In the genomic region with DNA sequence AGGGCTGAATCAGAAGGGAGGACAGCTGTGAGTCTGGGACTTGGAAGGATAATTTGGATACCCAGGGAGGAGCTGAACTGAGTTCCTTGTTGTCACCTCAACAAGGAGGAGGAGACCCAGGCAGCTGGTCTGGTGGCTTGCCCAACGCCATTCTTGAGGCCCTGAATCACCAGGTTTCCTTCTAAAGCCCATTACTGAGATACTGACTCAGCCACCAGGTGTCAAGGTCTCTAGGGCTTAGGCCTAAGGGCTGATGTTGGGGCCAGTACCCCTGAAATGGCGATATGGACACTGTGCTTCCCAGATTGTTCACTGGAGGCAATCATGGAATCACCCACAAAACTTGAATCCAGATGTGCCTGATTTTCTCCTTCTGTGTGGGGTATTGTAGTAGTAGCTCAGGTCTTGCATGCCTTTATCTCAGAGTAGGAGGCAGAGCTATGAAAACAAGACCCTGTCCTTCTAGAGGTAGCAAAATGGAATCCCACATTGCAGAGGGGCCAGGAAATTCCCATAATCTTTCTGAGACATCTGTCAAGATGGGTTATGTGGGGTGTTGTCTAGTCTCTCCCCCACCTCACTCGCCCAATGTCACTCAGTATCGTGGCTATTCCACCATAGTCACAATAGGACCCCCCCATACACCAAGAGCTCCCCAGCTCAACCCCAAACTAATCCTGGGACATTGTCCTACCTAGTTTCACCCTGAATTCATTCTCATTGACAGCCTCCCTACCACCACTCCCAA, we compare ENCODE assay signal across 13 cellular contexts. TPM values are rescaled to one million over a fixed set of nuclear protein-coding genes. Genes with fewer than 3 reads are reported as not detected.
DNase-seq lines count a peak whose midpoint lies in the region; TF ChIP-seq lines count a peak whose summit lies in the region.
"Had no signal": no experiment of that assay in that cellular context is flagged by ENCODE, and none has a peak within 500 bp of the region (broad histone marks: within the 10 kb centered on the region; RNA-seq: fewer than 3 reads in every experiment).

No MANE protein-coding gene starts in this region.

- no peak for TF ChIP-seq POLR2A in erythroblast (IDR thresholded peaks at IDR 0.05; ENCODE audit: low read length)

- no peak overlapping the region for H3K4me2 ChIP-seq in neuronal stem cell (ENCODE audit: insufficient read depth, low read length, poor library complexity, severe bottlenecking)
- H3K4me2 ChIP-seq in Karpas-422 (ENCODE audit: low read depth, low read length, poor library complexity, severe bottlenecking) = no peak overlapping the region

- H3K9me2 ChIP-seq in Karpas-422 (replicated peaks; ENCODE audit: insufficient read depth, low read length) = no peaks in the 10 kb centered on the region

- H3K36me3 Mint-ChIP-seq in T-helper 2 cell treated with Interferon-gamma antibody and Interleukin-4, amounts not matched to agents 5 μg/mL and 100 μg/mL, for 36 hours (ENCODE audit: low read depth) = peaks cover 2% of the 10 kb centered on the region
- peaks cover 17% of the 10 kb centered on the region for H3K36me3 Mint-ChIP-seq in activated T-cell treated with anti-CD3 and anti-CD28 coated beads, Interleukin-2, amount 50 U/mL, for 24 hours (ENCODE audit: low read depth)
- H3K36me3 Mint-ChIP-seq: natural killer cell had no signal

- H3K14ac ChIP-seq in neuronal stem cell (ENCODE audit: low read length) = no peak overlapping the region

- H3K36me3 ChIP-seq in NT2/D1 (ENCODE audit: insufficient read depth, insufficient read length, low read length) = peaks cover 6% of the 10 kb centered on the region
- no peaks in the 10 kb centered on the region for H3K36me3 ChIP-seq in neuronal stem cell (replicated peaks in 1 of 2; ENCODE audit: control insufficient read depth in 2 of 2, insufficient read depth in 2 of 2, low read length in 2 of 2)
- no peaks in the 10 kb centered on the region for H3K36me3 ChIP-seq in Karpas-422 (ENCODE audit: insufficient read depth, low read length)
- H3K36me3 ChIP-seq: tibial artery had no signal

- H3K9ac ChIP-seq in NT2/D1 (ENCODE audit: insufficient read length, low read depth) (peak overlapping the region; percentile 23), neuronal stem cell (ENCODE audit: low read depth, low read length, poor library complexity) (no peak overlapping the region), Karpas-422 (ENCODE audit: low read length) (no peak overlapping the region)

- no peak overlapping the region for H3K4ac ChIP-seq in neuronal stem cell (ENCODE audit: low read length)

- DNase-seq in T-helper 2 cell treated with Interferon-gamma antibody and Interleukin-4, amounts not matched to agents 5 μg/mL and 100 μg/mL, for 36 hours (ENCODE audit: low spot score) = no peak
- DNase-seq in T-helper 2 cell = no peak
- no peak for DNase-seq in NT2/D1 (ENCODE audit: low read depth, low spot score)
- peak; percentile 35 for DNase-seq in erythroblast (lab: John Stamatoyannopoulos, UW)
- no peak for DNase-seq in neuronal stem cell (ENCODE audit: low spot score)
- DNase-seq in activated T-cell treated with anti-CD3 and anti-CD28 coated beads, Interleukin-2, amount 50 U/mL, for 24 hours = no peak
- DNase-seq in Karpas-422 = no peak
- no peak for DNase-seq in NCI-H446 treated with DMSO at 0.1 percent for 48 hours (lab: John Stamatoyannopoulos, UW)
- DNase-seq: activated B cell treated with CpG ODN at 0.5 μM for 24 hours; activated T-cell treated with anti-CD3 and anti-CD28 coated beads, Interleukin-2, amount 50 U/mL, for 48 hours; natural killer cell; Right ventricle myocardium superior; tibial artery had no signal

- H3K9me3 ChIP-seq in NT2/D1 (ENCODE audit: insufficient read depth, low read length) (no peaks in the 10 kb centered on the region), neuronal stem cell (replicated peaks in 1 of 2; ENCODE audit: control insufficient read depth in 2 of 2, insufficient read depth in 1 of 2, low read depth in 1 of 2, low read length in 2 of 2) (no peaks in the 10 kb centered on the region), Karpas-422 (ENCODE audit: low read length) (no peaks in the 10 kb centered on the region)
- H3K9me3 ChIP-seq: tibial artery had no signal

- no peak overlapping the region for H2AFZ ChIP-seq in neuronal stem cell (ENCODE audit: low read length)
- no peak overlapping the region for H2AFZ ChIP-seq in Karpas-422 (ENCODE audit: low read length)

- peaks cover 16% of the 10 kb centered on the region for H3K4me1 ChIP-seq in NT2/D1 (ENCODE audit: insufficient read depth, insufficient read length)
- peaks cover 6 to 16% of the 10 kb centered on the region in 2 donors for H3K4me1 ChIP-seq in neuronal stem cell (ENCODE audit: control insufficient read depth in 2 of 2, insufficient read depth in 1 of 2, low read depth in 1 of 2, low read length in 2 of 2)
- H3K4me1 ChIP-seq in Karpas-422 (ENCODE audit: low read length) = peaks cover 36% of the 10 kb centered on the region

- peaks cover 2% of the 10 kb centered on the region for H3K79me1 ChIP-seq in neuronal stem cell (ENCODE audit: low read depth, low read length)

- peak overlapping the region; percentile 50 for H3K27ac Mint-ChIP-seq in T-helper 2 cell treated with Interferon-gamma antibody and Interleukin-4, amounts not matched to agents 5 μg/mL and 100 μg/mL, for 36 hours
- H3K27ac Mint-ChIP-seq in activated T-cell treated with anti-CD3 and anti-CD28 coated beads, Interleukin-2, amount 50 U/mL, for 24 hours = no peak overlapping the region

- no peak overlapping the region for H2BK5ac ChIP-seq in neuronal stem cell (ENCODE audit: low read length)

- no CpG with 5 or more reads among the region's 4 CpGs for WGBS in neuronal stem cell (ENCODE audit: extremely low coverage in 2 of 2, insufficient read length in 2 of 2, insufficient replicate concordance in 1 of 2), 2 donors

- peak overlapping the region; percentile 60 for H2AK5ac ChIP-seq in neuronal stem cell (ENCODE audit: low read depth, low read length)

- no peak overlapping the region for H3K18ac ChIP-seq in neuronal stem cell (ENCODE audit: low read length)

- peak overlapping the region; percentile 30 for H2BK15ac ChIP-seq in neuronal stem cell (ENCODE audit: low read length)

- H3K27ac ChIP-seq in neuronal stem cell (replicated peaks; ENCODE audit: low read length) = no peak overlapping the region
- no peak overlapping the region for H3K27ac ChIP-seq in Karpas-422 (ENCODE audit: low read length)
- H3K27ac ChIP-seq: tibial artery had no signal

- H3K79me2 ChIP-seq in Karpas-422 (ENCODE audit: low read length) = peaks cover 14% of the 10 kb centered on the region

- H2BK120ac ChIP-seq in neuronal stem cell (ENCODE audit: low read depth, low read length) = no peak overlapping the region

- peaks cover 17% of the 10 kb centered on the region for H3K4me1 Mint-ChIP-seq in T-helper 2 cell treated with Interferon-gamma antibody and Interleukin-4, amounts not matched to agents 5 μg/mL and 100 μg/mL, for 36 hours (ENCODE audit: low read depth)
- H3K4me1 Mint-ChIP-seq in activated T-cell treated with anti-CD3 and anti-CD28 coated beads, Interleukin-2, amount 50 U/mL, for 24 hours (ENCODE audit: low read depth) = peaks cover 19% of the 10 kb centered on the region

- no peak overlapping the region for H4K91ac ChIP-seq in neuronal stem cell (ENCODE audit: low read depth, low read length, poor library complexity)

- no peak overlapping the region for H2BK12ac ChIP-seq in neuronal stem cell (ENCODE audit: low read length)

- peaks cover 7% of the 10 kb centered on the region for H3K27me3 Mint-ChIP-seq in T-helper 2 cell treated with Interferon-gamma antibody and Interleukin-4, amounts not matched to agents 5 μg/mL and 100 μg/mL, for 36 hours (ENCODE audit: low read depth)
- H3K27me3 Mint-ChIP-seq in activated T-cell treated with anti-CD3 and anti-CD28 coated beads, Interleukin-2, amount 50 U/mL, for 24 hours = no peaks in the 10 kb centered on the region

- no peaks in the 10 kb centered on the region for H3K9me3 Mint-ChIP-seq in T-helper 2 cell treated with Interferon-gamma antibody and Interleukin-4, amounts not matched to agents 5 μg/mL and 100 μg/mL, for 36 hours
- no peaks in the 10 kb centered on the region for H3K9me3 Mint-ChIP-seq in activated T-cell treated with anti-CD3 and anti-CD28 coated beads, Interleukin-2, amount 50 U/mL, for 24 hours
- H3K9me3 Mint-ChIP-seq: activated B cell treated with CpG ODN at 0.5 μM for 24 hours, natural killer cell had no signal

- H4K20me1 ChIP-seq in Karpas-422 (ENCODE audit: insufficient read depth, low read depth, low read length) = no peaks in the 10 kb centered on the region

- H4K8ac ChIP-seq in neuronal stem cell (ENCODE audit: low read depth, low read length) = no peak overlapping the region

- H3K27me3 ChIP-seq in NT2/D1 (ENCODE audit: insufficient read depth, insufficient read length) (no peaks in the 10 kb centered on the region), neuronal stem cell (ENCODE audit: control insufficient read depth in 3 of 3, insufficient read depth in 3 of 3, low read depth in 1 of 3, low read length in 3 of 3) (no peaks in the 10 kb centered on the region), Karpas-422 (ENCODE audit: low read length) (no peaks in the 10 kb centered on the region)

- H3K23ac ChIP-seq in neuronal stem cell (ENCODE audit: low read depth, low read length, poor library complexity) = no peak overlapping the region

- H3K4me3 ChIP-seq in NT2/D1 (ENCODE audit: insufficient read length, low read depth) = no peak overlapping the region
- no peak overlapping the region for H3K4me3 ChIP-seq in neuronal stem cell (ENCODE audit: low read length in 2 of 2)
- H3K4me3 ChIP-seq in Karpas-422 (ENCODE audit: low read length) = no peak overlapping the region
- H3K4me3 ChIP-seq: tibial artery had no signal

- no peak overlapping the region for H3K4me3 Mint-ChIP-seq in T-helper 2 cell treated with Interferon-gamma antibody and Interleukin-4, amounts not matched to agents 5 μg/mL and 100 μg/mL, for 36 hours
- no peak overlapping the region for H3K4me3 Mint-ChIP-seq in activated T-cell treated with anti-CD3 and anti-CD28 coated beads, Interleukin-2, amount 50 U/mL, for 24 hours
- H3K4me3 Mint-ChIP-seq: activated B cell treated with CpG ODN at 0.5 μM for 24 hours, natural killer cell had no signal

RNA-seq across cellular contexts. Expression of a gene that starts 1.8 kb away (rescaled TPM):
- polyA plus RNA-seq in neuronal stem cell (2013, experiment 1 of 2) = 6.3 TPM
- polyA plus RNA-seq in neuronal stem cell (2013, experiment 2 of 2) = 5.0 TPM
- total RNA-seq in Karpas-422 (2014; rRNA removed; shearing (Covaris generic); ENCODE audit: low replicate concordance) = 0.78 and 1.6 TPM in 2 replicates
- total RNA-seq: Right ventricle myocardium superior had no signal

RNA-seq across cellular contexts. Expression of a gene that starts 2.2 kb away (rescaled TPM):
- polyA plus RNA-seq in neuronal stem cell (2013, experiment 1 of 2) = 8.6 TPM
- polyA plus RNA-seq in neuronal stem cell (2013, experiment 2 of 2) = 8.5 TPM
- total RNA-seq in Karpas-422 (2014; rRNA removed; shearing (Covaris generic); ENCODE audit: low replicate concordance) = 19.0 and 27.1 TPM in 2 replicates

RNA-seq across cellular contexts. Expression of a gene that starts 22.2 kb away (rescaled TPM):
- polyA plus RNA-seq in neuronal stem cell (2013, experiment 1 of 2) = 5.1 TPM
- polyA plus RNA-seq in neuronal stem cell (2013, experiment 2 of 2) = 4.6 TPM
- total RNA-seq in Karpas-422 (2014; rRNA removed; shearing (Covaris generic); ENCODE audit: low replicate concordance) = 4.5 and 6.2 TPM in 2 replicates

RNA-seq across cellular contexts. Expression of a gene that starts 31.6 kb away (rescaled TPM):
- 14.1 TPM for polyA plus RNA-seq in neuronal stem cell (2013, experiment 1 of 2)
- polyA plus RNA-seq in neuronal stem cell (2013, experiment 2 of 2) = 13.9 TPM
- total RNA-seq in Karpas-422 (2014; rRNA removed; shearing (Covaris generic); ENCODE audit: low replicate concordance) = 13.6 and 33.0 TPM in 2 replicates

RNA-seq across cellular contexts. Expression of a gene that starts 33.3 kb away (rescaled TPM):
- 47.2 TPM for polyA plus RNA-seq in neuronal stem cell (2013, experiment 1 of 2)
- polyA plus RNA-seq in neuronal stem cell (2013, experiment 2 of 2) = 44.5 TPM
- 35.1 and 113 TPM in 2 replicates for total RNA-seq in Karpas-422 (2014; rRNA removed; shearing (Covaris generic); ENCODE audit: low replicate concordance)

Comparison
In these comparisons a context has a peak if more than half of its experiments do, and no peak if none do; other contexts are left out.
1. DNase-seq: peak in erythroblast (2 of 2); none in T-helper 2 cell treated with Interferon-gamma antibody and Interleukin-4, amounts not matched to agents 5 μg/mL and 100 μg/mL, for 36 hours (single experiment), T-helper 2 cell (0 of 5), NT2/D1 (single experiment), neuronal stem cell (single experiment), activated T-cell treated with anti-CD3 and anti-CD28 coated beads, Interleukin-2, amount 50 U/mL, for 24 hours (single experiment), Karpas-422 (single experiment) and NCI-H446 treated with DMSO at 0.1 percent for 48 hours (single experiment).